1 cellular context compared by ENCODE assay signal in the genomic region with DNA sequence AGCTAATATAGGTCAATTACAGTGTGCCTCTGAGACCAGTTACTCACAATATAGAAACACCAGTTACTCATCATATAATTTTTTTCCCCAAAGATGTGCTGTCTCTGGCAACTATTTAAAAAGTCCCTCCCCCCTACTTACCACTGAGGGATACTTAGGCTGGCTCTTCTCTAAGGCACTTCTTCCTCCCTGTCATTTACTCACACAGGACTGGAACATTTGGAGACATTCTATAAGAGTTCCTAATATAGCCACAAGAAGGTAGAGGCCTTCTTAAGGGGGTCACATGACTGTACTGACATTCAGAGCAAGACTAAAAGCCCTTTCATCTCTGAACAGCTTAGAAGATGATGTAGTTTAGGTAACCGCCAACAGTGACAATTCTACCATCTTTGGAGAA.
A peak's percentile ranks its signal among the peaks of the same experiment; 100 is the strongest.
TF ChIP-seq lines count a peak whose summit lies in the region.

No MANE protein-coding gene starts in this region.

TF ChIP-seq in IMR-90, 13 proteins besides CTCF, POLR2A, EP300 and RAD21 (continued from another document):
- TF ChIP-seq, protein P1, sequence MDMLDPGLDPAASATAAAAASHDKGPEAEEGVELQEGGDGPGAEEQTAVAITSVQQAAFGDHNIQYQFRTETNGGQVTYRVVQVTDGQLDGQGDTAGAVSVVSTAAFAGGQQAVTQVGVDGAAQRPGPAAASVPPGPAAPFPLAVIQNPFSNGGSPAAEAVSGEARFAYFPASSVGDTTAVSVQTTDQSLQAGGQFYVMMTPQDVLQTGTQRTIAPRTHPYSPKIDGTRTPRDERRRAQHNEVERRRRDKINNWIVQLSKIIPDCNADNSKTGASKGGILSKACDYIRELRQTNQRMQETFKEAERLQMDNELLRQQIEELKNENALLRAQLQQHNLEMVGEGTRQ (IDR thresholded peaks at IDR 0.05; ENCODE audit: low read depth, low read length), result peak; percentile 55
